Comparison of ENCODE assay signal across 3 cellular contexts in the genomic region with DNA sequence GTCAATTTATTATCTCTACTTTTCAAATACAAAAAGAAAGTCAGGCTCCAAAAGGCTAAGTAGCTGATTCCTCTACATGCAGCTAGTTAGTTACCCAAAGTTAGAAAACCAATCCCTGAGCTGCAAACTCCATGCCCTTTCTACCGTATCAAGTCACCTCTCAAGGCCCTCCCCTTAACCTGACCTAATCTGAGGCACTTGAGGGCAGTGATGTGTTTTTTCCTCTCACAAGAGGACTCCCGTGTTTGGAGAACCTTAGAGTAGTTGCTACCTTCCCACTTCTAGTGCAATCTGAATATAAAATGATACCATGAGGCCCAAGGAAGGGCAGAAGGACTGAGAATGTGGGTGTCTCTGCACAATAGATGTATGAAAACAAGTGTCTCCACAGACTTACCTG.
"Had no signal": no experiment of that assay in that cellular context is flagged by ENCODE, and none has a peak within 500 bp of the region (broad histone marks: within the 10 kb centered on the region; RNA-seq: fewer than 3 reads in every experiment).

No MANE protein-coding gene starts in this region.

- DNase-seq: GDM1, GF-D8 had no signal

- H3K4me3 ChIP-seq: GM12878 had no signal

- ATAC-seq: GM12878 had no signal
